In genomic region chr2:8574196-8575010, GRCh38 we compare ENCODE assay signal across 1 cellular context.
A peak's percentile ranks its signal among the peaks of the same experiment; 100 is the strongest.
TF ChIP-seq lines count a peak whose summit lies in the region.

No MANE protein-coding gene starts in this region.

TF ChIP-seq in HepG2, 621 proteins besides CTCF, POLR2A, EP300 and RAD21 (continued from another document and continues in another):
- no peak for TF ChIP-seq ZNF530 (CRISPR knock-in tag; IDR thresholded peaks at IDR 0.05; ENCODE audit: low read depth)
- no peak for TF ChIP-seq SRF (IDR thresholded peaks at IDR 0.05; ENCODE audit: low read depth, low read length)
- TF ChIP-seq GTF2F1 (IDR thresholded peaks at IDR 0.05; ENCODE audit: low read length), result 0 out of 2 replicates have a peak, but pooled peaks have one; percentile 22
- peak; percentile 80 for TF ChIP-seq CREM (IDR thresholded peaks at IDR 0.05)
- no peak for TF ChIP-seq CREM (CRISPR knock-in tag; IDR thresholded peaks at IDR 0.05)
- TF ChIP-seq CERS6 (CRISPR knock-in tag; IDR thresholded peaks at IDR 0.05), result no peak
- TF ChIP-seq ZBTB7A (CRISPR knock-in tag; IDR thresholded peaks at IDR 0.05), result no peak; the same call in none of the 2 replicates
- peak; percentile 93 for TF ChIP-seq ERF (CRISPR knock-in tag; IDR thresholded peaks at IDR 0.05)
- peak; percentile 71 for TF ChIP-seq ZBTB25 (CRISPR knock-in tag; IDR thresholded peaks at IDR 0.05)
- peak; percentile 76 for TF ChIP-seq ZHX1 (CRISPR knock-in tag; IDR thresholded peaks at IDR 0.05; ENCODE audit: low read depth)
- no peak for TF ChIP-seq SMARCE1 (IDR thresholded peaks at IDR 0.05; ENCODE audit: borderline replicate concordance)
- TF ChIP-seq ARID4A (CRISPR knock-in tag; IDR thresholded peaks at IDR 0.05; ENCODE audit: borderline replicate concordance), result peak; percentile 67
- TF ChIP-seq KDM4B (CRISPR knock-in tag; IDR thresholded peaks at IDR 0.05), result peak; percentile 67; the same call in 1 of the 2 replicates
- peak; percentile 84 for TF ChIP-seq ZNF547 (CRISPR knock-in tag; IDR thresholded peaks at IDR 0.05)
- no peak for TF ChIP-seq ZFP36L2 (CRISPR knock-in tag; IDR thresholded peaks at IDR 0.05)
- peak; percentile 2; the same call in 1 of the 2 replicates for TF ChIP-seq ZNF782 (CRISPR knock-in tag; IDR thresholded peaks at IDR 0.05; ENCODE audit: borderline replicate concordance)
- peak; percentile 99 for TF ChIP-seq SKIL (CRISPR knock-in tag; IDR thresholded peaks at IDR 0.05; ENCODE audit: borderline replicate concordance)
- no peak for TF ChIP-seq USF2 (IDR thresholded peaks at IDR 0.05; ENCODE audit: low read depth, low read length)
- TF ChIP-seq USF2 (CRISPR knock-in tag; IDR thresholded peaks at IDR 0.05; ENCODE audit: borderline replicate concordance), result 0 out of 2 replicates have a peak, but pooled peaks have one; percentile 40
- peak; percentile 48; the same call in 1 of the 2 replicates for TF ChIP-seq ZNF331 (CRISPR knock-in tag; IDR thresholded peaks at IDR 0.05)
- TF ChIP-seq ATF3 (CRISPR knock-in tag; IDR thresholded peaks at IDR 0.05), result no peak; the same call in 1 of the 2 replicates
- TF ChIP-seq SYNCRIP (IDR thresholded peaks at IDR 0.05; ENCODE audit: insufficient read depth, low read depth, low read length), result no peak
- TF ChIP-seq HNRNPL (IDR thresholded peaks at IDR 0.05; ENCODE audit: low read depth, low read length), result peak; percentile 99
- TF ChIP-seq ZUFSP (CRISPR knock-in tag; IDR thresholded peaks at IDR 0.05; ENCODE audit: borderline replicate concordance), result no peak
- TF ChIP-seq REL (CRISPR knock-in tag; conservative IDR thresholded peaks at IDR 0.05), result no peak
- peak; percentile 86 for TF ChIP-seq FOXP4 (CRISPR knock-in tag; IDR thresholded peaks at IDR 0.05)
- no peak; the same call in 1 of the 2 replicates for TF ChIP-seq ZNF550 (CRISPR knock-in tag; IDR thresholded peaks at IDR 0.05; ENCODE audit: borderline replicate concordance)
- TF ChIP-seq ZNF329 (CRISPR knock-in tag; IDR thresholded peaks at IDR 0.05; ENCODE audit: low read depth), result 0 out of 2 replicates have a peak, but pooled peaks have one; percentile 50
- TF ChIP-seq TFDP2 (CRISPR knock-in tag; IDR thresholded peaks at IDR 0.05), result no peak; the same call in 1 of the 2 replicates
- peak; percentile 97 for TF ChIP-seq ZNF430 (CRISPR knock-in tag; IDR thresholded peaks at IDR 0.05)
- TF ChIP-seq ZNF703 (CRISPR knock-in tag; IDR thresholded peaks at IDR 0.05; ENCODE audit: borderline replicate concordance), result no peak
- TF ChIP-seq ZMAT3 (CRISPR knock-in tag; conservative IDR thresholded peaks at IDR 0.05), result peak; percentile 35; the same call in 1 of the 2 replicates
- TF ChIP-seq ZGPAT (CRISPR knock-in tag; IDR thresholded peaks at IDR 0.05), result peak; percentile 88
- peak; percentile 83 for TF ChIP-seq SOX5 (CRISPR knock-in tag; IDR thresholded peaks at IDR 0.05; ENCODE audit: borderline replicate concordance)
- TF ChIP-seq RBAK (CRISPR knock-in tag; IDR thresholded peaks at IDR 0.05), result no peak
